Comparison of ENCODE assay signal across 1 cellular context in genomic region chr18:21129586-21130216, GRCh38.
A peak's percentile ranks its signal among the peaks of the same experiment; 100 is the strongest.
TF ChIP-seq lines count a peak whose summit lies in the region.

No MANE protein-coding gene starts in this region.

TF ChIP-seq in SK-N-SH, 30 proteins besides CTCF, POLR2A, EP300 and RAD21 (continued from another document):
- no peak for TF ChIP-seq REST (IDR thresholded peaks at IDR 0.05; ENCODE audit: low read depth, low read length)
- TF ChIP-seq PBX3 (IDR thresholded peaks at IDR 0.05) = peak; percentile 54
- TF ChIP-seq USF1 (IDR thresholded peaks at IDR 0.05; ENCODE audit: borderline replicate concordance, low read depth) = no peak
